Comparison of ENCODE assay signal across 16 cellular contexts in genomic region chr2:112065486-112065885, GRCh38. TPM values are rescaled to one million over a fixed set of nuclear protein-coding genes. Genes with fewer than 3 reads are reported as not detected.
DNase-seq lines count a peak whose midpoint lies in the region; ATAC-seq and TF ChIP-seq lines count a peak whose summit lies in the region.
"Had no signal": no experiment of that assay in that cellular context is flagged by ENCODE, and none has a peak within 500 bp of the region (broad histone marks: within the 10 kb centered on the region; RNA-seq: fewer than 3 reads in every experiment).

No MANE protein-coding gene starts in this region.

- peak overlapping the region; percentile 62 for H3K27ac ChIP-seq in AG04450 (ENCODE audit: low read depth, low read length)
- H3K27ac ChIP-seq in SK-N-SH (ENCODE audit: low read depth in 2 of 2, low read length in 1 of 2) = peak overlapping the region in 1 of 2 experiments; percentile 48; a peak in 2 of 4 replicates
- H3K27ac ChIP-seq: SK-N-MC, thoracic aorta had no signal

- H3F3A ChIP-seq in SK-N-SH (replicated peaks; ENCODE audit: insufficient read depth) = peaks cover 26% of the 10 kb centered on the region

- 86% methylated on average over 5 of the region's 5 CpGs for WGBS in SK-N-SH (ENCODE audit: low lambda C conversion rate)

- peak; percentile 28 for ATAC-seq in GM18867 (IDR thresholded peaks at IDR 0.05; ENCODE audit: unreplicated experiment)
- ATAC-seq in HG03039 (IDR thresholded peaks at IDR 0.05; ENCODE audit: unreplicated experiment) = no peak
- no peak for ATAC-seq in HG02973 (IDR thresholded peaks at IDR 0.05; ENCODE audit: unreplicated experiment)
- ATAC-seq: mucosa of descending colon, sciatic nerve had no signal

- H3K36me3 ChIP-seq in SK-N-SH (replicated peaks in 1 of 2; ENCODE audit: control insufficient read depth in 1 of 2, insufficient read depth in 2 of 2, low read length in 1 of 2) = peaks cover 39 to 79% of the 10 kb centered on the region in 2 experiments

- no peak for TF ChIP-seq CTCF in AG04450 (IDR thresholded peaks at IDR 0.05; ENCODE audit: low read depth, low read length)
- TF ChIP-seq CTCF in SK-N-SH (IDR thresholded peaks at IDR 0.05) = no peak

- H2AFZ ChIP-seq in SK-N-SH (ENCODE audit: low read depth) = no peak overlapping the region

- TF ChIP-seq RAD21 in SK-N-SH (IDR thresholded peaks at IDR 0.05; ENCODE audit: low read length) = no peak

- CTCF ChIA-PET in AG04450 (lab: Charles Lee) (interaction anchor here (0.7 kb wide), 1 partner anchor 518 kb away, joined by 3 read pairs; no protein-coding TSS in a partner anchor), SK-N-SH (lab: Yijun Ruan, JAX) (no interaction called here)

- H3K4me1 ChIP-seq in SK-N-SH (ENCODE audit: control insufficient read depth in 1 of 2, insufficient read depth in 2 of 2, low read depth in 1 of 2, low read length in 1 of 2) = peaks cover 0 to 10% of the 10 kb centered on the region in 2 experiments; a peak in 1 of 4 replicates

- DNase-seq in AG04450 (ENCODE audit: low read depth, low spot score) = no peak
- no peak for DNase-seq in SK-N-SH
- DNase-seq in fibroblast of gingiva (ENCODE audit: low read depth) = peak; percentile 12
- DNase-seq in NCI-H524 treated with DMSO at 0.1 percent for 48 hours (lab: John Stamatoyannopoulos, UW) = no peak
- no peak for DNase-seq in GF-D8 (lab: John Stamatoyannopoulos, UW)
- DNase-seq: activated naive CD8-positive, alpha-beta T cell treated with anti-CD3 and anti-CD28 coated beads, Interleukin-2, amount 10 ng/mL, durations not matched to agents 7 days and 5 days; H9; mucosa of descending colon; NCI-H1930; NCI-H510A had no signal

- H3K27me3 ChIP-seq in AG04450 (ENCODE audit: control insufficient read depth, insufficient read depth, low read length) = no peaks in the 10 kb centered on the region
- H3K27me3 ChIP-seq in SK-N-SH (ENCODE audit: insufficient read depth) = no peaks in the 10 kb centered on the region

- no peaks in the 10 kb centered on the region for H3K9me2 ChIP-seq in SK-N-SH

- H4K20me1 ChIP-seq in SK-N-SH (ENCODE audit: insufficient read depth) = no peaks in the 10 kb centered on the region

- H3K79me2 ChIP-seq in SK-N-SH (ENCODE audit: insufficient read depth) = peaks cover 67% of the 10 kb centered on the region; the same call in 1 of the 2 replicates

- H3K9me3 ChIP-seq in AG04450 (ENCODE audit: control insufficient read depth, insufficient read depth, low read length) = no peaks in the 10 kb centered on the region; the same call in 1 of the 2 replicates
- no peaks in the 10 kb centered on the region for H3K9me3 ChIP-seq in SK-N-SH
- H3K9me3 ChIP-seq: mucosa of descending colon, thoracic aorta had no signal

- no peak for TF ChIP-seq EP300 in SK-N-SH (IDR thresholded peaks at IDR 0.05; ENCODE audit: borderline replicate concordance in 1 of 2, low read depth in 1 of 2, low read length in 1 of 2)

- POLR2A ChIA-PET in AG04450 (lab: Yijun Ruan, JAX) (no interaction called here), SK-N-SH (lab: Yijun Ruan, JAX) (no interaction called here)

- H3K4me2 ChIP-seq in SK-N-SH = peak overlapping the region; percentile 15; the same call in 1 of the 2 replicates

- H3K4me3 ChIP-seq in AG04450 (ENCODE audit: low read depth, low read length) = no peak overlapping the region
- no peak overlapping the region for H3K4me3 ChIP-seq in SK-N-SH (ENCODE audit: low read depth in 2 of 2, low read length in 1 of 2)
- H3K4me3 ChIP-seq: mucosa of descending colon, SK-N-MC, thoracic aorta had no signal

- no peak overlapping the region for H3K9ac ChIP-seq in SK-N-SH

TF ChIP-seq in SK-N-SH, 30 proteins besides CTCF, POLR2A, EP300 and RAD21:
- TF ChIP-seq MAX (IDR thresholded peaks at IDR 0.05; ENCODE audit: low read depth) (no peak), TCF12 (IDR thresholded peaks at IDR 0.05) (no peak), SIN3A (IDR thresholded peaks at IDR 0.05; ENCODE audit: borderline replicate concordance, low read depth, low read length) (no peak), POLR2AphosphoS5 (IDR thresholded peaks at IDR 0.05; ENCODE audit: low read depth, low read length) (no peak), EZH2phosphoT487 (IDR thresholded peaks at IDR 0.05; ENCODE audit: borderline replicate concordance, low read depth) (no peak), TEAD4 (IDR thresholded peaks at IDR 0.05; ENCODE audit: borderline replicate concordance, insufficient read depth) (no peak), IRF3 (IDR thresholded peaks at IDR 0.05; ENCODE audit: low read depth, low read length) (no peak), MEF2A (IDR thresholded peaks at IDR 0.05; ENCODE audit: borderline replicate concordance, low read depth) (no peak), SMC3 (IDR thresholded peaks at IDR 0.05; ENCODE audit: low read depth, low read length) (no peak), GATA2 (CRISPR knock-in tag; IDR thresholded peaks at IDR 0.05) (no peak), FOSL2 (IDR thresholded peaks at IDR 0.05; ENCODE audit: borderline replicate concordance, low read depth) (no peak), YY1 (IDR thresholded peaks at IDR 0.05; ENCODE audit: low read depth) (no peak), NRF1 (IDR thresholded peaks at IDR 0.05; ENCODE audit: low read depth, low read length) (no peak), USF1 (IDR thresholded peaks at IDR 0.05; ENCODE audit: borderline replicate concordance, low read depth) (no peak), ZBTB33 (IDR thresholded peaks at IDR 0.05; ENCODE audit: borderline replicate concordance, low read depth) (no peak), JUND (IDR thresholded peaks at IDR 0.05) (no peak), RFX5 (IDR thresholded peaks at IDR 0.05; ENCODE audit: low read length) (no peak), PBX3 (IDR thresholded peaks at IDR 0.05) (no peak), TAF1 (IDR thresholded peaks at IDR 0.05; ENCODE audit: borderline replicate concordance, low read depth, low read length) (no peak)

RNA-seq across cellular contexts. Expression of gene TMEM87B, which starts 10.4 kb away (rescaled TPM):
- polyA plus RNA-seq in AG04450 (2011; rRNA removed) (18.1 and 24.5 TPM in 2 replicates), SK-N-SH (2012; rRNA removed) (7.9 and 11.3 TPM in 2 replicates)
- polyA minus RNA-seq in AG04450 (2011; rRNA and poly(A)+ RNA removed) = 10.9 and 18.0 TPM in 2 replicates
- polyA plus RNA-seq in SK-N-SH (2012; cell fraction: cytosol; rRNA removed) = 11.0 and 13.0 TPM in 2 replicates
- polyA plus RNA-seq in SK-N-SH (2012; cell fraction: nucleus; rRNA removed) = 10.1 and 20.5 TPM in 2 replicates
